13 cellular contexts compared by ENCODE assay signal in the genomic region with DNA sequence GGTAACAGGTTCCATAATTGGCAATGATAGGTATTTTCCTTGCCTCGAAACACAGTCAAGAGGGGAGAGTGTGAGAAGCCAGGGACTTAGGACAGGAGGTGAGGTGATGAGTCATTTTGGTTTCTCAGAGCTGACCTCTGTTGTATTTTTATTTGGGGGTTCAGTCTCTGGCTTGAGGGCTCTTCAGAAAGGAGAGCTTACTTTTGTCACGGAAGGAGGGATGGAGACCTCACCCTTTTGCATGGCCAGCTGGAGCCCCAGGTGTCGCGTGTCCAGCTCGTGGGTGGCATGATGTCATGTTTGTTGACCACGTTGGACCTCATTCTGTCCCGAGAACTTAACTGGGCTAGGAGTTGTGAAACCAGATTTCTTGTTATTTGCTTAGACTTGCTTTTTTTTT.
A peak's percentile ranks its signal among the peaks of the same experiment; 100 is the strongest.
DNase-seq lines count a peak whose midpoint lies in the region; ATAC-seq and TF ChIP-seq lines count a peak whose summit lies in the region.
"Had no signal": no experiment of that assay in that cellular context is flagged by ENCODE, and none has a peak within 500 bp of the region (broad histone marks: within the 10 kb centered on the region; RNA-seq: fewer than 3 reads in every experiment).

No MANE protein-coding gene starts in this region.

- ATAC-seq in GM18861 (IDR thresholded peaks at IDR 0.05; ENCODE audit: unreplicated experiment) (peak; percentile 48), GM21526 (IDR thresholded peaks at IDR 0.05; ENCODE audit: low FRiP score, unreplicated experiment) (peak; percentile 52), HG03135 (IDR thresholded peaks at IDR 0.05; ENCODE audit: unreplicated experiment) (peak; percentile 50), lower lobe of right lung (no peak)
- ATAC-seq: gastroesophageal sphincter had no signal

- H3K4me3 ChIP-seq in lower lobe of right lung (no peak overlapping the region), uterus (no peak overlapping the region)
- H3K4me3 ChIP-seq: gastroesophageal sphincter, smooth muscle cell had no signal

- TF ChIP-seq POLR2A in uterus (IDR thresholded peaks at IDR 0.05) = no peak

- DNase-seq in lower lobe of right lung = no peak
- no peak for DNase-seq in uterus
- no peak for DNase-seq in mesothelial cell of epicardium (ENCODE audit: low spot score in 2 of 2, unreplicated experiment in 2 of 2)
- DNase-seq in CD14-positive monocyte (ENCODE audit: low spot score) = no peak
- no peak for DNase-seq in NCI-H1048 (lab: John Stamatoyannopoulos, UW)
- DNase-seq: activated T-cell treated with anti-CD3 and anti-CD28 coated beads for 4 hours; stimulated activated naive CD4-positive, alpha-beta T cell treated with Interleukin-2 at 50 U/mL for 16 hours; T-helper 2 cell had no signal

- H3K4me3 Mint-ChIP-seq in mesothelial cell of epicardium (no peak overlapping the region), CD14-positive monocyte (no peak overlapping the region)

- H3K27ac Mint-ChIP-seq in mesothelial cell of epicardium (no peak overlapping the region), CD14-positive monocyte (peak overlapping the region in 1 of 7 donors; percentile 93)

- H3K27ac ChIP-seq in lower lobe of right lung = peak overlapping the region; percentile 71
- H3K27ac ChIP-seq in uterus = no peak overlapping the region

- H3K9me3 Mint-ChIP-seq in mesothelial cell of epicardium (peaks cover 3% of the 10 kb centered on the region), CD14-positive monocyte (peaks cover 0 to 5% (median 2%) of the 10 kb centered on the region in 7 donors)

- no peaks in the 10 kb centered on the region for H3K36me3 ChIP-seq in lower lobe of right lung
- no peaks in the 10 kb centered on the region for H3K36me3 ChIP-seq in uterus
- H3K36me3 ChIP-seq: gastroesophageal sphincter had no signal

- H3K27me3 ChIP-seq in lower lobe of right lung (ENCODE audit: low read depth) (no peaks in the 10 kb centered on the region), uterus (no peaks in the 10 kb centered on the region)
- H3K27me3 ChIP-seq: gastroesophageal sphincter had no signal

- H3K27me3 Mint-ChIP-seq in mesothelial cell of epicardium (ENCODE audit: low read depth) = no peaks in the 10 kb centered on the region
- peaks cover 0 to 8% (median 1%) of the 10 kb centered on the region in 3 donors for H3K27me3 Mint-ChIP-seq in CD14-positive monocyte (ENCODE audit: low read depth in 3 of 3)

- H3K4me1 Mint-ChIP-seq in mesothelial cell of epicardium (peaks cover 6% of the 10 kb centered on the region), CD14-positive monocyte (peaks cover 72% of the 10 kb centered on the region)

- intact Hi-C loops in lower lobe of right lung (cut with DNase I) (no loop called here), uterus (cut with DNase I; ENCODE audit: low total_unique reads) (no loop called here), CD14-positive monocyte (cut with micrococcal nuclease) (loop anchor here in 1 of 2 donors (5.0 to 10.0 kb wide), 2 partner anchors 41 to 46 kb away; no protein-coding TSS in a partner anchor)

- TF ChIP-seq CTCF in lower lobe of right lung (IDR thresholded peaks at IDR 0.05) (no peak), uterus (IDR thresholded peaks at IDR 0.05) (no peak), mesothelial cell of epicardium (IDR thresholded peaks at IDR 0.05; ENCODE audit: unreplicated experiment) (no peak), CD14-positive monocyte (IDR thresholded peaks at IDR 0.05) (no peak)

- H3K4me1 ChIP-seq in lower lobe of right lung = peaks cover 65% of the 10 kb centered on the region
- H3K4me1 ChIP-seq in uterus = peaks cover 0 to 3% of the 10 kb centered on the region in 2 donors

- H3K9me3 ChIP-seq in lower lobe of right lung (no peaks in the 10 kb centered on the region), uterus (no peaks in the 10 kb centered on the region)
- H3K9me3 ChIP-seq: gastroesophageal sphincter had no signal

- H3K36me3 Mint-ChIP-seq in mesothelial cell of epicardium (no peaks in the 10 kb centered on the region), CD14-positive monocyte (peaks cover 2 to 3% of the 10 kb centered on the region in 2 donors)

Comparison
In these comparisons a context has a peak if more than half of its experiments do, and no peak if none do; other contexts are left out.
1. ATAC-seq: peak in GM18861 (single experiment), GM21526 (single experiment) and HG03135 (single experiment); none in lower lobe of right lung (0 of 2).